9 cellular contexts compared by ENCODE assay signal in genomic region chr7:105830405-105831218, GRCh38. TPM values are rescaled to one million over a fixed set of nuclear protein-coding genes. Genes with fewer than 3 reads are reported as not detected.
A peak's percentile ranks its signal among the peaks of the same experiment; 100 is the strongest.
DNase-seq lines count a peak whose midpoint lies in the region; ATAC-seq and TF ChIP-seq lines count a peak whose summit lies in the region.
"Had no signal": no experiment of that assay in that cellular context is flagged by ENCODE, and none has a peak within 500 bp of the region (broad histone marks: within the 10 kb centered on the region; RNA-seq: fewer than 3 reads in every experiment).

No MANE protein-coding gene starts in this region.

- no peak overlapping the region for H3K4me3 ChIP-seq in HUES48 (ENCODE audit: low read depth, low read length)
- H3K4me3 ChIP-seq in body of pancreas = no peak overlapping the region
- H3K4me3 ChIP-seq in left lung = no peak overlapping the region
- no peak overlapping the region for H3K4me3 ChIP-seq in ascending aorta

- DNase-seq in ACHN (peak; percentile 95), body of pancreas (peak in 1 of 4 donors; percentile 5), left lung (no peak), SIG-M5 treated with dmso at 0.1 percent for 504 hours (lab: John Stamatoyannopoulos, UW; ENCODE audit: unreplicated experiment) (no peak), ascending aorta (ENCODE audit: low spot score in 2 of 2) (no peak), NCI-H510A treated with DMSO at 0.1 percent for 48 hours (lab: John Stamatoyannopoulos, UW) (no peak)
- DNase-seq: stimulated activated CD4-positive, alpha-beta T cell treated with anti-CD3 and anti-CD28 coated beads, Interleukin-2, amount 100 ng/mL, for 24 hours had no signal

- no peaks in the 10 kb centered on the region for H3K36me3 ChIP-seq in HUES48 (ENCODE audit: control insufficient read depth, insufficient read depth, low read length)
- H3K36me3 ChIP-seq in body of pancreas (replicated peaks in 1 of 2; ENCODE audit: insufficient read depth in 1 of 2, low read depth in 2 of 2) = no peaks in the 10 kb centered on the region
- H3K36me3 ChIP-seq in left lung = no peaks in the 10 kb centered on the region
- no peaks in the 10 kb centered on the region for H3K36me3 ChIP-seq in ascending aorta

- peaks cover 28% of the 10 kb centered on the region for H3K4me1 ChIP-seq in HUES48 (ENCODE audit: control insufficient read depth, insufficient read depth, low read length)
- H3K4me1 ChIP-seq in body of pancreas = peaks cover 20% of the 10 kb centered on the region
- H3K4me1 ChIP-seq in left lung = peaks cover 8 to 16% of the 10 kb centered on the region in 2 donors
- H3K4me1 ChIP-seq in ascending aorta = no peaks in the 10 kb centered on the region

- H3K27ac ChIP-seq in HUES48 (ENCODE audit: low read depth, low read length) (peak overlapping the region; percentile 73), body of pancreas (no peak overlapping the region), left lung (peak overlapping the region; percentile 38 to 56), ascending aorta (no peak overlapping the region)

- intact Hi-C loops in body of pancreas (cut with DNase I) (no loop called here), left lung (cut with DNase I) (no loop called here), ascending aorta (cut with DNase I) (no loop called here)

- in situ Hi-C loops in ACHN (cut with HindIII; ENCODE audit: low pct_ligation_motif_present, low pct_unique_long_range_greater_than_20kb, low sequenced_read_pairs) = no loop called here

- TF ChIP-seq CTCF in body of pancreas (IDR thresholded peaks at IDR 0.05) (no peak), left lung (IDR thresholded peaks at IDR 0.05) (no peak), ascending aorta (IDR thresholded peaks at IDR 0.05) (no peak)

- 57 to 74% methylated on average over 5 of the region's 5 CpGs for WGBS in body of pancreas, 2 donors

- H3K9me3 ChIP-seq in HUES48 (ENCODE audit: control insufficient read depth, insufficient read depth, low read length) = no peaks in the 10 kb centered on the region
- H3K9me3 ChIP-seq in body of pancreas = no peaks in the 10 kb centered on the region
- no peaks in the 10 kb centered on the region for H3K9me3 ChIP-seq in left lung
- no peaks in the 10 kb centered on the region for H3K9me3 ChIP-seq in ascending aorta

- H3K27me3 ChIP-seq in HUES48 (ENCODE audit: control insufficient read depth, insufficient read depth, low read length) = no peaks in the 10 kb centered on the region
- H3K27me3 ChIP-seq in body of pancreas = no peaks in the 10 kb centered on the region
- no peaks in the 10 kb centered on the region for H3K27me3 ChIP-seq in left lung
- no peaks in the 10 kb centered on the region for H3K27me3 ChIP-seq in ascending aorta

- H3K9ac ChIP-seq in HUES48 (ENCODE audit: low read depth, low read length) = no peak overlapping the region

- ATAC-seq in body of pancreas (peak; percentile 27), left lung (peak; percentile 73), GM19463 (IDR thresholded peaks at IDR 0.05; ENCODE audit: unreplicated experiment) (no peak)

- TF ChIP-seq POLR2A in body of pancreas (IDR thresholded peaks at IDR 0.05) = no peak

RNA-seq across cellular contexts. Expression of gene ATXN7L1, which starts 45.8 kb away (rescaled TPM):
- total RNA-seq in body of pancreas (1 to 10 TPM; 6.6 to 8.0 TPM), left lung (10 to 100 TPM; 13.0 to 13.4 TPM), ascending aorta (7.5 TPM)

Comparison
In these comparisons a context has a peak if more than half of its experiments do, and no peak if none do; other contexts are left out.
1. H3K27ac ChIP-seq: peak in HUES48 (single experiment) and left lung (2 of 2); none in body of pancreas (0 of 4) and ascending aorta (0 of 2).